Comparison of ENCODE assay signal across 8 cellular contexts in genomic region chr1:40849801-40850592, GRCh38. TPM values are rescaled to one million over a fixed set of nuclear protein-coding genes. Genes with fewer than 3 reads are reported as not detected.
DNase-seq lines count a peak whose midpoint lies in the region; ATAC-seq lines count a peak whose summit lies in the region.

No MANE protein-coding gene starts in this region.

- H3K79me2 ChIP-seq in mesendoderm (ENCODE audit: control insufficient read depth, insufficient read depth, low read length), result no peaks in the 10 kb centered on the region

- peak; percentile 50 for DNase-seq in DMS79 treated with DMSO at 0.1 percent for 48 hours (lab: John Stamatoyannopoulos, UW)
- DNase-seq in NCI-H69 (lab: John Stamatoyannopoulos, UW), result peak; percentile 56
- peak; percentile 82 for DNase-seq in activated CD4-positive, alpha-beta memory T cell treated with anti-CD3 and anti-CD28 coated beads, Interleukin-2, amount 10 ng/mL, durations not matched to agents 7 days and 5 days
- peak; percentile 65 for DNase-seq in effector CD4-positive, alpha-beta T cell
- DNase-seq in mesendoderm, result peak; percentile 59
- DNase-seq in stimulated activated CD8-positive, alpha-beta memory T cell treated with anti-CD3 and anti-CD28 coated beads, Interleukin-4, amount 100 ng/mL, for 1 hour (ENCODE audit: low read depth in 2 of 2, low spot score in 1 of 2), result peak; percentile 55 to 60

- H3K4me3 ChIP-seq in mesendoderm (ENCODE audit: low read length), result no peak overlapping the region

- H2BK15ac ChIP-seq in mesendoderm (replicated peaks; ENCODE audit: low read depth), result no peak overlapping the region

- H3K9ac ChIP-seq in mesendoderm (ENCODE audit: low read length), result no peak overlapping the region

- no peak overlapping the region for H3K56ac ChIP-seq in mesendoderm (ENCODE audit: low read length)

- H3K79me1 ChIP-seq in mesendoderm (ENCODE audit: low read length), result no peaks in the 10 kb centered on the region

- no peak overlapping the region for H3K23ac ChIP-seq in mesendoderm (ENCODE audit: low read length)

- H3K27me3 Mint-ChIP-seq in activated CD4-positive, alpha-beta memory T cell treated with anti-CD3 and anti-CD28 coated beads, Interleukin-2, amount 10 ng/mL, durations not matched to agents 7 days and 5 days, result peaks cover 5% of the 10 kb centered on the region

- H4K5ac ChIP-seq in mesendoderm (ENCODE audit: low read length), result no peak overlapping the region

- H3K9me3 Mint-ChIP-seq in activated CD4-positive, alpha-beta memory T cell treated with anti-CD3 and anti-CD28 coated beads, Interleukin-2, amount 10 ng/mL, durations not matched to agents 7 days and 5 days, result no peaks in the 10 kb centered on the region

- H3K4me3 Mint-ChIP-seq in activated CD4-positive, alpha-beta memory T cell treated with anti-CD3 and anti-CD28 coated beads, Interleukin-2, amount 10 ng/mL, durations not matched to agents 7 days and 5 days, result no peak overlapping the region

- no peak overlapping the region for H2AK5ac ChIP-seq in mesendoderm (ENCODE audit: low read length)

- H3K27ac Mint-ChIP-seq in activated CD4-positive, alpha-beta memory T cell treated with anti-CD3 and anti-CD28 coated beads, Interleukin-2, amount 10 ng/mL, durations not matched to agents 7 days and 5 days, result no peak overlapping the region

- H3K4me2 ChIP-seq in mesendoderm (ENCODE audit: low read length), result no peak overlapping the region

- no peaks in the 10 kb centered on the region for H3K4me1 ChIP-seq in mesendoderm (ENCODE audit: control insufficient read depth, low read depth, low read length)

- peaks cover 14% of the 10 kb centered on the region for H3K4me1 Mint-ChIP-seq in activated CD4-positive, alpha-beta memory T cell treated with anti-CD3 and anti-CD28 coated beads, Interleukin-2, amount 10 ng/mL, durations not matched to agents 7 days and 5 days

- CTCF ChIA-PET in activated CD4-positive, alpha-beta memory T cell treated with anti-CD3 and anti-CD28 coated beads, Interleukin-2, amount 10 ng/mL, durations not matched to agents 7 days and 5 days (lab: Charles Lee), result interaction anchor here (0.6 to 19.3 kb wide), 29 partner anchors 9 to 1272 kb away, joined by 3 to 255 read pairs (median 3); partner anchors contain the start of genes CITED4 and RIMS3

- no peak overlapping the region for H3K27ac ChIP-seq in mesendoderm (ENCODE audit: low read depth, low read length)

- no peaks in the 10 kb centered on the region for H3K36me3 ChIP-seq in mesendoderm (ENCODE audit: control insufficient read depth, insufficient read depth, low read length)

- H3K27me3 ChIP-seq in mesendoderm (ENCODE audit: insufficient read depth, low read length, poor library complexity), result no peaks in the 10 kb centered on the region

- no peak overlapping the region for H3K18ac ChIP-seq in mesendoderm (ENCODE audit: low read length)

- no peak overlapping the region for H3K4ac ChIP-seq in mesendoderm (ENCODE audit: low read depth, low read length)

- no peak overlapping the region for H2BK120ac ChIP-seq in mesendoderm (ENCODE audit: low read depth, low read length)

- H3K36me3 Mint-ChIP-seq in activated CD4-positive, alpha-beta memory T cell treated with anti-CD3 and anti-CD28 coated beads, Interleukin-2, amount 10 ng/mL, durations not matched to agents 7 days and 5 days (ENCODE audit: low read depth), result no peaks in the 10 kb centered on the region

- POLR2A ChIA-PET in activated CD4-positive, alpha-beta memory T cell treated with anti-CD3 and anti-CD28 coated beads, Interleukin-2, amount 10 ng/mL, durations not matched to agents 7 days and 5 days (lab: Charles Lee), result interaction anchor here (0.6 to 0.8 kb wide), 3 partner anchors 10 to 75 kb away, joined by 3 read pairs; partner anchors contain the start of gene CITED4

- no peak overlapping the region for H4K8ac ChIP-seq in mesendoderm (ENCODE audit: low read depth, low read length)

- ATAC-seq in HG02798 (IDR thresholded peaks at IDR 0.05; ENCODE audit: poor library complexity, unreplicated experiment) (peak; percentile 57), HG03439 (IDR thresholded peaks at IDR 0.05; ENCODE audit: unreplicated experiment) (no peak)

- WGBS in mesendoderm (ENCODE audit: extremely low coverage, insufficient coverage, low lambda C conversion rate), result no CpG with 5 or more reads among the region's 12 CpGs

- H2BK5ac ChIP-seq in mesendoderm (ENCODE audit: low read length), result no peak overlapping the region

RNA-seq across cellular contexts. Expression of gene CITED4, which starts 12.2 kb away (rescaled TPM):
- total RNA-seq in activated CD4-positive, alpha-beta memory T cell treated with anti-CD3 and anti-CD28 coated beads, Interleukin-2, amount 10 ng/mL, durations not matched to agents 7 days and 5 days, result 1 to 10 TPM; 6.9 to 7.9 TPM
- 12.3 TPM for polyA plus RNA-seq in mesendoderm (2013, experiment 1 of 2)
- polyA plus RNA-seq in mesendoderm (2013, experiment 2 of 2), result 12.8 TPM
